ENCODE assay signal across 13 cellular contexts in the genomic region with DNA sequence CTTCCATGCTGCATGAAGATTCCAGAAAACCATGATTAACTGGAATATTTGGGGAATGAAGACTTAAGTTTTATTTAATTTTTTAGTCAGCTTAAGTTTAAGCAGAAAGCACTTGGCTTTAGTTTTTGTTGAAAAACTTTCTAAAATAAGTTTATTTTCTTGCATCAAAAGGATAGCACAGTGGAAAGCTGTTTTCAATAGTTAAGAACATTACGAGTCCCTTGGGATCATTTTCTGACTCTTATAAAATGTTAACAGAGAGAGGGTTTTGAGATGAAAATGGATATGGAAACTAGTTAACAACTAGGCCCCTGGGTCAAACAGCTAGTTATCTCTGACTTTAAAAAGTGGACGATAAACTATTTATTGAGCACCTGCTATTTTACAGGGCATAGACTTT.
DNase-seq lines count a peak whose midpoint lies in the region; ATAC-seq and TF ChIP-seq lines count a peak whose summit lies in the region.
"Had no signal": no experiment of that assay in that cellular context is flagged by ENCODE, and none has a peak within 500 bp of the region (broad histone marks: within the 10 kb centered on the region; RNA-seq: fewer than 3 reads in every experiment).

No MANE protein-coding gene starts in this region.

- H3K4me3 ChIP-seq in ACC112 (ENCODE audit: low read depth, low read length) (no peak overlapping the region), RWPE2 (ENCODE audit: severe bottlenecking) (no peak overlapping the region), fibroblast of mammary gland (ENCODE audit: control insufficient read depth, low read depth, low read length) (no peak overlapping the region), skeletal muscle cell (ENCODE audit: low read depth, low read length) (no peak overlapping the region), lower leg skin (ENCODE audit: low read depth, poor library complexity, severe bottlenecking) (no peak overlapping the region)

- H3K27ac Mint-ChIP-seq in CD14-positive monocyte = no peak overlapping the region
- no peak overlapping the region for H3K27ac Mint-ChIP-seq in activated naive CD4-positive, alpha-beta T cell treated with anti-CD3 and anti-CD28 coated beads, Interleukin-2, amount 10 ng/mL, durations not matched to agents 7 days and 5 days
- H3K27ac Mint-ChIP-seq: stimulated activated memory B cell treated with anti-CD40 and anti-IgM and Interleukin-4, amounts not matched to agents 10 μg/mL and 1 μg/mL and 100 μg/mL, for 72 hours; T-helper 1 cell treated with Interleukin-12 subunit alpha and Interleukin-12 subunit beta and Interleukin-4 antibody, amounts not matched to agents 30 μg/mL and 1 μg/mL, for 36 hours had no signal

- ATAC-seq in RWPE2 (ENCODE audit: low read depth) = no peak
- ATAC-seq: stimulated activated memory B cell treated with anti-CD40 and anti-IgM and Interleukin-4, amounts not matched to agents 10 μg/mL and 1 μg/mL and 100 μg/mL, for 72 hours had no signal

- peaks cover 35% of the 10 kb centered on the region for H3K4me1 Mint-ChIP-seq in CD14-positive monocyte
- peaks cover 20% of the 10 kb centered on the region for H3K4me1 Mint-ChIP-seq in activated naive CD4-positive, alpha-beta T cell treated with anti-CD3 and anti-CD28 coated beads, Interleukin-2, amount 10 ng/mL, durations not matched to agents 7 days and 5 days

- no peak overlapping the region for H3K4me3 Mint-ChIP-seq in CD14-positive monocyte
- no peak overlapping the region for H3K4me3 Mint-ChIP-seq in activated naive CD4-positive, alpha-beta T cell treated with anti-CD3 and anti-CD28 coated beads, Interleukin-2, amount 10 ng/mL, durations not matched to agents 7 days and 5 days
- H3K4me3 Mint-ChIP-seq: stimulated activated memory B cell treated with anti-CD40 and anti-IgM and Interleukin-4, amounts not matched to agents 10 μg/mL and 1 μg/mL and 100 μg/mL, for 72 hours; T-helper 1 cell treated with Interleukin-12 subunit alpha and Interleukin-12 subunit beta and Interleukin-4 antibody, amounts not matched to agents 30 μg/mL and 1 μg/mL, for 36 hours had no signal

- no peaks in the 10 kb centered on the region for H3K27me3 Mint-ChIP-seq in CD14-positive monocyte (ENCODE audit: low read depth in 3 of 3)
- no peaks in the 10 kb centered on the region for H3K27me3 Mint-ChIP-seq in activated naive CD4-positive, alpha-beta T cell treated with anti-CD3 and anti-CD28 coated beads, Interleukin-2, amount 10 ng/mL, durations not matched to agents 7 days and 5 days
- H3K27me3 Mint-ChIP-seq: stimulated activated memory B cell treated with anti-CD40 and anti-IgM and Interleukin-4, amounts not matched to agents 10 μg/mL and 1 μg/mL and 100 μg/mL, for 72 hours had no signal

- peak overlapping the region; percentile 99 for H3K27ac ChIP-seq in ACC112 (ENCODE audit: low read depth, low read length)
- H3K27ac ChIP-seq in RWPE2 (ENCODE audit: poor library complexity, severe bottlenecking) = peak overlapping the region; percentile 98

- no peak for TF ChIP-seq POLR2A in lower leg skin (IDR thresholded peaks at IDR 0.05)

- WGBS in lower leg skin, 2 donors = 60% methylated on average over 2 of the region's 2 CpGs

- peak overlapping the region; percentile 24 for H2AFZ ChIP-seq in ACC112 (ENCODE audit: low read length, unreplicated experiment)

- DNase-seq in RWPE2 (ENCODE audit: low spot score) (no peak), fibroblast of mammary gland (ENCODE audit: low read depth) (peak; percentile 76), skeletal muscle cell (ENCODE audit: low read depth) (peak; percentile 49), CD14-positive monocyte (ENCODE audit: low spot score) (no peak), lower leg skin (ENCODE audit: low spot score in 2 of 2) (no peak)
- no peak for DNase-seq in activated effector memory CD4-positive, alpha-beta T cell treated with anti-CD3 and anti-CD28 coated beads, Interleukin-2, amount 50 U/mL, for 16 hours
- no peak for DNase-seq in activated naive CD4-positive, alpha-beta T cell treated with anti-CD3 and anti-CD28 coated beads, Interleukin-2, amount 10 ng/mL, durations not matched to agents 7 days and 5 days
- DNase-seq: kidney, NCI-H226, occipital lobe had no signal

- H3K27me3 ChIP-seq in ACC112 (ENCODE audit: insufficient read depth, low read length) = no peaks in the 10 kb centered on the region
- H3K27me3 ChIP-seq in RWPE2 (ENCODE audit: insufficient read depth, poor library complexity, severe bottlenecking) = no peaks in the 10 kb centered on the region

- intact Hi-C loops in CD14-positive monocyte (cut with micrococcal nuclease) = loop anchor here (5.0 to 10.0 kb wide), 2 partner anchors 100 to 182 kb away; partner anchors contain the start of gene SLC38A2 (in 1 of the 2)
- intact Hi-C loops in lower leg skin (cut with DNase I; ENCODE audit: low total_unique reads) = loop anchor here (10.0 kb wide), 1 partner anchor 170 kb away; no protein-coding TSS in a partner anchor

- H3K36me3 ChIP-seq in ACC112 (ENCODE audit: insufficient read depth, low read length) (no peaks in the 10 kb centered on the region), RWPE2 (ENCODE audit: low read depth) (no peaks in the 10 kb centered on the region)

- H3K36me3 Mint-ChIP-seq in CD14-positive monocyte = no peaks in the 10 kb centered on the region
- H3K36me3 Mint-ChIP-seq in activated naive CD4-positive, alpha-beta T cell treated with anti-CD3 and anti-CD28 coated beads, Interleukin-2, amount 10 ng/mL, durations not matched to agents 7 days and 5 days = peaks cover 11% of the 10 kb centered on the region

- no peaks in the 10 kb centered on the region for H3K9me3 ChIP-seq in RWPE2 (ENCODE audit: severe bottlenecking)

- peaks cover 0 to 6% (median 0%) of the 10 kb centered on the region in 7 donors for H3K9me3 Mint-ChIP-seq in CD14-positive monocyte
- peaks cover 1% of the 10 kb centered on the region for H3K9me3 Mint-ChIP-seq in activated naive CD4-positive, alpha-beta T cell treated with anti-CD3 and anti-CD28 coated beads, Interleukin-2, amount 10 ng/mL, durations not matched to agents 7 days and 5 days
- H3K9me3 Mint-ChIP-seq: stimulated activated memory B cell treated with anti-CD40 and anti-IgM and Interleukin-4, amounts not matched to agents 10 μg/mL and 1 μg/mL and 100 μg/mL, for 72 hours had no signal

- CTCF ChIA-PET in activated naive CD4-positive, alpha-beta T cell treated with anti-CD3 and anti-CD28 coated beads, Interleukin-2, amount 10 ng/mL, durations not matched to agents 7 days and 5 days (lab: Charles Lee) = no interaction called here

- TF ChIP-seq CTCF in RWPE2 (IDR thresholded peaks at IDR 0.05; ENCODE audit: poor library complexity, severe bottlenecking) = no peak
- no peak for TF ChIP-seq CTCF in fibroblast of mammary gland (conservative IDR thresholded peaks at IDR 0.05; ENCODE audit: control insufficient read depth, insufficient read depth, low read depth, low read length)
- TF ChIP-seq CTCF in CD14-positive monocyte (IDR thresholded peaks at IDR 0.05) = no peak
- no peak for TF ChIP-seq CTCF in lower leg skin (IDR thresholded peaks at IDR 0.05)

- H3K79me2 ChIP-seq in ACC112 (ENCODE audit: control insufficient read depth, insufficient read depth, low read length, unreplicated experiment) = no peaks in the 10 kb centered on the region

- peaks cover 80% of the 10 kb centered on the region for H3K4me1 ChIP-seq in ACC112 (ENCODE audit: control insufficient read depth, insufficient read depth, low read length, unreplicated experiment)
- peaks cover 98% of the 10 kb centered on the region for H3K4me1 ChIP-seq in RWPE2 (ENCODE audit: insufficient read depth, poor library complexity, severe bottlenecking)

Comparison
In these comparisons a context has a peak if more than half of its experiments do, and no peak if none do; other contexts are left out.
1. DNase-seq: peak in fibroblast of mammary gland (single experiment) and skeletal muscle cell (single experiment); none in RWPE2 (single experiment), CD14-positive monocyte (single experiment), activated effector memory CD4-positive, alpha-beta T cell treated with anti-CD3 and anti-CD28 coated beads, Interleukin-2, amount 50 U/mL, for 16 hours (single experiment), lower leg skin (0 of 2) and activated naive CD4-positive, alpha-beta T cell treated with anti-CD3 and anti-CD28 coated beads, Interleukin-2, amount 10 ng/mL, durations not matched to agents 7 days and 5 days (single experiment).